Comparison of ENCODE assay signal across 8 cellular contexts in the genomic region with DNA sequence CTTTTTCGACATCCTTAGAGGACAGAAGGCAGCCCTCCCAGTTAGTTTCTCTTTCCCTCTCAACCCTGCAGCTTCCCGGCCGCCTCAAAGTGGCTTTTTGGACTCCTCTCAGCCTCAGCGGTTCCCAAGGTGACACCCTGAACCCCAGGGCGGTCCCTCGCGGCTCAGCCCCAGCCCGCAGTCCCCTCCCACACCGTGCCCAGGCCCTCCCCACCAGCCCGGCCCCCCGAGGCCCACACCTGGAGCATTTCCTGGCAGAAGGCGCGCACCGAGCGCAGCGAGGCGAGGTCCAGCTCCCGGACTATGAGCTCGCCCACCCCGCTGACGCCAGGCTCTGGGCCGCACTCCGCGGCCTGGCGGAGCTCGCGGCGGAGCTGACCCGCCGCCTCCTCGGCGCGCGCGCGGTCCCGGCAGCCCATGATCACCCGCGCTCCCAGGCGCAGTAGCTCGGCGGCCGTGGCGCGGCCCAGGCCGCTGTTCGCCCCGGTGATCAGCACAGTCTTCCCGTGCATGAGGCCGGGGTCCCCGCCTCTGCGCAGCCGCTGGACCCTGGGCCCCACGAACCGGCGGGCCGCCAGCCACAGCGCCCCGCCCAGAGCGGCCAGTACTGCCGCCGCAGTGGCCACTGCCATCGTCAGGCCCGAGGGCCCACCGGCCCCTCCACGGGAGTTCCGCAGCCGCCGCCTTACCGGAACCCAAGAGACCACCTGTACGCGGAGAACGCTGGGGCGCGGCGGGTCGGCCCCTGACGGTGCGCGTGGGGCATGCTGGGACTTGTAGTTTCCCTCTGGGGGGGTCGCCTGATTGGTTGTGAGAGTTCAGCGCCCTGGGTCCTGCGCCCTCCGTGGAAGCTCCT. TPM values are rescaled to one million over a fixed set of nuclear protein-coding genes. Genes with fewer than 3 reads are reported as not detected.
DNase-seq lines count a peak whose midpoint lies in the region; ATAC-seq and TF ChIP-seq lines count a peak whose summit lies in the region.

A gene with protein sequence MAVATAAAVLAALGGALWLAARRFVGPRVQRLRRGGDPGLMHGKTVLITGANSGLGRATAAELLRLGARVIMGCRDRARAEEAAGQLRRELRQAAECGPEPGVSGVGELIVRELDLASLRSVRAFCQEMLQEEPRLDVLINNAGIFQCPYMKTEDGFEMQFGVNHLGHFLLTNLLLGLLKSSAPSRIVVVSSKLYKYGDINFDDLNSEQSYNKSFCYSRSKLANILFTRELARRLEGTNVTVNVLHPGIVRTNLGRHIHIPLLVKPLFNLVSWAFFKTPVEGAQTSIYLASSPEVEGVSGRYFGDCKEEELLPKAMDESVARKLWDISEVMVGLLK (minus strand): TSS at position 713 of the 856 bp plus-strand sequence. CDS start 81 bp downstream, at position 632.

- no peaks in the 10 kb centered on the region for H3F3A ChIP-seq in PC-9 (ENCODE audit: insufficient read depth, low read depth)

- H3K36me3 ChIP-seq in PC-9 (ENCODE audit: low read depth): peaks cover 17% of the 10 kb centered on the region

- H3K27me3 ChIP-seq in PC-9 (ENCODE audit: insufficient read depth, low read depth): no peaks in the 10 kb centered on the region

- H3K4me2 ChIP-seq in PC-9: peak within 1 kb of the TSS; percentile 84

- no peak for TF ChIP-seq CTCF in PC-9 (conservative IDR thresholded peaks at IDR 0.05)
- TF ChIP-seq CTCF in epithelial cell of proximal tubule (conservative IDR thresholded peaks at IDR 0.05; ENCODE audit: low read depth, low read length): no peak

- no TSS peak for BruUV-seq in PC-9 (replicated peaks; lab: Mats Ljungman, UMichigan)

- CTCF ChIA-PET in PC-9 (lab: Charles Lee): no interaction called here

- intact Hi-C loops in PC-9 (cut with micrococcal nuclease; ENCODE audit: unreplicated experiment): loop anchor here (5.0 kb wide), 1 partner anchor 802 kb away; no protein-coding TSS in a partner anchor

- POLR2A ChIA-PET in PC-9 (lab: Charles Lee; ENCODE audit: unreplicated experiment): interaction anchor here (0.6 to 0.7 kb wide), 8 partner anchors 65 to 1595 kb away, joined by 3 to 7 read pairs (median 4); no protein-coding TSS in a partner anchor

- peak within 1 kb of the TSS; percentile 92 for H2AFZ ChIP-seq in PC-9

- H4K20me1 ChIP-seq in PC-9 (ENCODE audit: insufficient read depth): 0 out of 2 replicates have a peak, but pooled peaks cover 5% of the 10 kb centered on the region

- H3K27ac ChIP-seq in PC-9: peak within 1 kb of the TSS; percentile 66

- no peaks in the 10 kb centered on the region for H3K9me2 ChIP-seq in PC-9 (ENCODE audit: insufficient read depth)

- peaks cover 13% of the 10 kb centered on the region for H3K9me3 ChIP-seq in PC-9 (ENCODE audit: insufficient read depth, low read depth)

- ATAC-seq in GM21619 (IDR thresholded peaks at IDR 0.05; ENCODE audit: unreplicated experiment): peak; percentile 94

- peaks cover 25% of the 10 kb centered on the region for H3K79me2 ChIP-seq in PC-9 (ENCODE audit: low read depth)

- DNase-seq in DMS153 (lab: John Stamatoyannopoulos, UW) (peak; percentile 88), PC-9 (peak; percentile 80 to 90), epithelial cell of proximal tubule (ENCODE audit: low read depth) (peak; percentile 42), mucosa of gallbladder (ENCODE audit: low spot score) (peak; percentile 95)
- peak; percentile 90 for DNase-seq in Jurkat, Clone E6-1 (ENCODE audit: low read depth, low spot score)
- DNase-seq in activated T-cell treated with anti-CD3 and anti-CD28 coated beads, Interleukin-2, amount 50 U/mL, for 1 hour: peak; percentile 92
- peak; percentile 80 to 86 for DNase-seq in stimulated activated CD8-positive, alpha-beta memory T cell treated with anti-CD3 and anti-CD28 coated beads, Interleukin-4, amount 100 ng/mL, for 4 hours (ENCODE audit: low read depth in 2 of 2, low spot score in 1 of 2)

- H3K4me3 ChIP-seq in Jurkat, Clone E6-1 (ENCODE audit: low read length): peak within 1 kb of the TSS; percentile 69
- H3K4me3 ChIP-seq in PC-9 (peak within 1 kb of the TSS; percentile 73), epithelial cell of proximal tubule (ENCODE audit: low read depth, low read length) (peak within 1 kb of the TSS; percentile 76)

- peaks cover 7% of the 10 kb centered on the region for H3K4me1 ChIP-seq in PC-9 (replicated peaks; ENCODE audit: insufficient read depth)

RNA-seq across cellular contexts. Expression of the gene that starts here (rescaled TPM):
- 23.3 TPM for polyA plus RNA-seq in Jurkat, Clone E6-1 (2012; ENCODE audit: insufficient read depth, insufficient read length)
- total RNA-seq in PC-9 (2021) (16.1 and 17.2 TPM in 2 replicates), epithelial cell of proximal tubule (22.6 and 29.9 TPM in 2 replicates), mucosa of gallbladder (25.8 TPM)

Comparison
In these comparisons a context has a peak if more than half of its experiments do, and no peak if none do; other contexts are left out.
1. Peak in every context shown above with its lines: DNase-seq, ATAC-seq, H3K4me3 ChIP-seq and H3K27ac ChIP-seq.
2. DNase-seq: peak in every context shown above with its lines; median percentile 95 in mucosa of gallbladder; 92 in activated T-cell treated with anti-CD3 and anti-CD28 coated beads, Interleukin-2, amount 50 U/mL, for 1 hour; 90 in Jurkat, Clone E6-1; 88 in DMS153; 85 in PC-9; 83 in stimulated activated CD8-positive, alpha-beta memory T cell treated with anti-CD3 and anti-CD28 coated beads, Interleukin-4, amount 100 ng/mL, for 4 hours; 42 in epithelial cell of proximal tubule.